Comparison of ENCODE assay signal across 25 cellular contexts in the genomic region with DNA sequence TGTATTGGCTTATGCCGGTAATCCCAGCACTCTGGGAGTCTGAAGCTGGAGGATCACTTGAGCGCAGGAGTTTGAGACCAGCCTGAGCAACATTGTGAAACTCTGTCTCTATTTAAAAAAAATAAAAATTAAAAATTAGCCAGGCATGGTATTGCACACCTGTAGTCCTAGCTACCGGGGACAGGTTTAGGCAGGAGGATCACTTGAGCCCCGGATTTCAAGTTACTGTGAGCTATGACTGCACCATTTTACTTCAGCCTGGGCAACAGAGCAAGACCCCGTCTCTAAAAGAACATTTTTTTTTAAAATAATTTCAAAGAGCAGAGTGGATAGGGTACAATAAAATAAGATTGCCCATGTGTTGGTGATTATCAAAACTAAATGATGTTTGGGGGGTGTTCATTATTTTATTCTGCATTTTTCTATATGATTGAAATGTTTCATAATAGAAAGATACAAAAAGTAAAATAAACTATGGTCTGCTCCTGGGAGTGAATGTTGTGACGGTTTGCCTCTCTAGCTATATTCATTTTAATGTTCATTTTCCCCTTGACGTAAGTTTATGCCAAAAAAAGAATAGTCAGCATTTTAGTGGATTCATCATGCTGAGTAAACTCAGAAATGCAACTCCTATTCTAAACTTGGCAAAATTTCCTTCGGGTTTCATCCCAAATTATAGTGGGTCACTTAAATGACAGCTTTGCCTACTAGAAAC.
DNase-seq lines count a peak whose midpoint lies in the region; ATAC-seq, FAIRE-seq and TF ChIP-seq lines count a peak whose summit lies in the region.
"Had no signal": no experiment of that assay in that cellular context is flagged by ENCODE, and none has a peak within 500 bp of the region (broad histone marks: within the 10 kb centered on the region; RNA-seq: fewer than 3 reads in every experiment).

No MANE protein-coding gene starts in this region.

- WGBS in A549 (ENCODE audit: missing lambda C conversion rate): 77% methylated on average over 8 of the region's 8 CpGs

- CTCF ChIA-PET in A549 (lab: Yijun Ruan, JAX) (no interaction called here), WTC11 (lab: Charles Lee) (no interaction called here)

- H3K4me2 ChIP-seq in A549: peak overlapping the region; percentile 43

- no peak for FAIRE-seq in A549 (lab: Jason Lieb, UNC)

- H3K27ac Mint-ChIP-seq in HFFc6 (peak overlapping the region; percentile 23; the same call in 1 of the 2 replicates), WTC11 (peak overlapping the region; percentile 75)
- H3K27ac Mint-ChIP-seq: activated naive CD8-positive, alpha-beta T cell treated with anti-CD3 and anti-CD28 coated beads for 36 hours; activated T-helper 2 cell treated with anti-CD3 and anti-CD28 coated beads, Interferon-gamma antibody, Interleukin-2, Interleukin-4, amounts not matched to agents 10 μg/mL and 5 μg/mL and 100 μg/mL, durations not matched to agents 14 hours and 24 hours and 36 hours had no signal

- no peak for TF ChIP-seq CTCF in A549 (IDR thresholded peaks at IDR 0.05)
- no peak for TF ChIP-seq CTCF in HFFc6 (IDR thresholded peaks at IDR 0.05)
- no peak for TF ChIP-seq CTCF in WTC11 (IDR thresholded peaks at IDR 0.05)

- TF ChIP-seq EP300 in A549 (IDR thresholded peaks at IDR 0.05): no peak

- peak overlapping the region; percentile 39 to 82; a peak in 5 of 6 replicates for H3K27ac ChIP-seq in A549
- H3K27ac ChIP-seq in iPS-20b (ENCODE audit: low read length): no peak overlapping the region
- no peak overlapping the region for H3K27ac ChIP-seq in caudate nucleus (ENCODE audit: low read depth, low read length)
- H3K27ac ChIP-seq: brain microvascular endothelial cell, esophagus squamous epithelium, upper lobe of right lung, VCaP had no signal

- no peak overlapping the region for H3K4me3 ChIP-seq in A549
- no peak overlapping the region for H3K4me3 ChIP-seq in iPS-20b (ENCODE audit: low read length)
- H3K4me3 ChIP-seq: esophagus squamous epithelium, SJSA1, stomach, upper lobe of right lung had no signal

- H3K36me3 Mint-ChIP-seq in HFFc6 (ENCODE audit: low read depth): no peaks in the 10 kb centered on the region
- H3K36me3 Mint-ChIP-seq in WTC11: no peaks in the 10 kb centered on the region

- DNase-seq in A549 (ENCODE audit: low read depth in 1 of 2, low spot score in 1 of 2): no peak
- no peak for DNase-seq in HFFc6
- DNase-seq in WTC11 (ENCODE audit: low spot score): no peak
- DNase-seq in stimulated activated naive CD8-positive, alpha-beta T cell treated with anti-CD3 and anti-CD28 coated beads, Interleukin-15, Interleukin-2, amounts not matched to agents 100 U/mL and 50 U/mL, for 24 hours: no peak
- no peak for DNase-seq in caudate nucleus (lab: John Stamatoyannopoulos, UW)
- DNase-seq in T1000 (lab: John Stamatoyannopoulos, UW): no peak
- DNase-seq: 8988T; activated CD8-positive, alpha-beta memory T cell treated with anti-CD3 and anti-CD28 coated beads, Interleukin-2, amount 50 U/mL, for 4 hours; activated naive CD8-positive, alpha-beta T cell treated with anti-CD3 and anti-CD28 coated beads for 36 hours; AML-193; brain microvascular endothelial cell; effector memory CD4-positive, alpha-beta T cell; esophagus squamous epithelium; NCI-H345; nucleus accumbens; stimulated activated CD4-positive, alpha-beta T cell treated with anti-CD3 and anti-CD28 coated beads, Interleukin-12 subunit alpha, Interleukin-12 subunit beta, amount 100 ng/mL, for 4 hours; stimulated activated CD4-positive, alpha-beta T cell treated with anti-CD3 and anti-CD28 coated beads, Interleukin-4, amount 100 ng/mL, for 4 hours; T-helper 17 cell; upper lobe of right lung had no signal

- no peak for TF ChIP-seq RAD21 in A549 (conservative IDR thresholded peaks at IDR 0.05 in 1 of 2, IDR thresholded peaks at IDR 0.05 in 1 of 2)

- H3K4me1 ChIP-seq in A549: peaks cover 36% of the 10 kb centered on the region
- H3K4me1 ChIP-seq in iPS-20b (ENCODE audit: insufficient read depth, low read length): peaks cover 29% of the 10 kb centered on the region; the same call in 1 of the 2 replicates

- H3K9ac ChIP-seq in iPS-20b (ENCODE audit: low read depth, low read length): peak overlapping the region; percentile 5; the same call in 1 of the 2 replicates

- H3K9me3 ChIP-seq in A549: no peaks in the 10 kb centered on the region
- no peaks in the 10 kb centered on the region for H3K9me3 ChIP-seq in iPS-20b (ENCODE audit: insufficient read depth, low read depth, low read length)
- H3K9me3 ChIP-seq: esophagus squamous epithelium, SJSA1, stomach, upper lobe of right lung had no signal

- no peak for TF ChIP-seq POLR2A in A549 (IDR thresholded peaks at IDR 0.05; ENCODE audit: low read length)

- no peaks in the 10 kb centered on the region for H3K9me3 Mint-ChIP-seq in HFFc6
- H3K9me3 Mint-ChIP-seq in WTC11: no peaks in the 10 kb centered on the region
- H3K9me3 Mint-ChIP-seq: activated naive CD8-positive, alpha-beta T cell treated with anti-CD3 and anti-CD28 coated beads for 36 hours; activated T-helper 2 cell treated with anti-CD3 and anti-CD28 coated beads, Interferon-gamma antibody, Interleukin-2, Interleukin-4, amounts not matched to agents 10 μg/mL and 5 μg/mL and 100 μg/mL, durations not matched to agents 14 hours and 24 hours and 36 hours had no signal

- POLR2A ChIA-PET in A549 (lab: Yijun Ruan, JAX) (no interaction called here), WTC11 (lab: Charles Lee) (no interaction called here)

- no peak for ATAC-seq in A549
- no peak for ATAC-seq in WTC11
- no peak for ATAC-seq in stimulated activated naive CD8-positive, alpha-beta T cell treated with anti-CD3 and anti-CD28 coated beads, Interleukin-15, Interleukin-2, amounts not matched to agents 100 U/mL and 50 U/mL, for 24 hours
- no peak for ATAC-seq in GM19463 (IDR thresholded peaks at IDR 0.05; ENCODE audit: unreplicated experiment)
- ATAC-seq: T-helper 17 cell, upper lobe of right lung had no signal

- H3K27me3 ChIP-seq in iPS-20b (ENCODE audit: insufficient read depth, low read length): no peaks in the 10 kb centered on the region
- H3K27me3 ChIP-seq: brain microvascular endothelial cell, esophagus squamous epithelium, SJSA1, stomach, upper lobe of right lung had no signal

- no peaks in the 10 kb centered on the region for H3K36me3 ChIP-seq in iPS-20b (ENCODE audit: insufficient read depth, low read depth, low read length)
- H3K36me3 ChIP-seq: brain microvascular endothelial cell, esophagus squamous epithelium, SJSA1, stomach, upper lobe of right lung had no signal

- H3K4me3 Mint-ChIP-seq in HFFc6 (peak overlapping the region; percentile 19; the same call in 1 of the 2 replicates), WTC11 (no peak overlapping the region)
- H3K4me3 Mint-ChIP-seq: activated naive CD8-positive, alpha-beta T cell treated with anti-CD3 and anti-CD28 coated beads for 36 hours; T-helper 17 cell had no signal

- H3K27me3 Mint-ChIP-seq in HFFc6 (ENCODE audit: insufficient read depth) (no peaks in the 10 kb centered on the region), WTC11 (ENCODE audit: low read depth) (no peaks in the 10 kb centered on the region)
- H3K27me3 Mint-ChIP-seq: activated naive CD8-positive, alpha-beta T cell treated with anti-CD3 and anti-CD28 coated beads for 36 hours; T-helper 17 cell had no signal

- H3K4me1 Mint-ChIP-seq in HFFc6 (ENCODE audit: low read depth): peaks cover 42% of the 10 kb centered on the region
- H3K4me1 Mint-ChIP-seq in WTC11: peaks cover 35% of the 10 kb centered on the region
- H3K4me1 Mint-ChIP-seq: activated naive CD8-positive, alpha-beta T cell treated with anti-CD3 and anti-CD28 coated beads for 36 hours; T-helper 17 cell had no signal

TF ChIP-seq in A549, 52 proteins besides CTCF, POLR2A, EP300 and RAD21:
- TF ChIP-seq CHD2 (IDR thresholded peaks at IDR 0.05; ENCODE audit: low read length, partially characterized antibody) (no peak), BHLHE40 (IDR thresholded peaks at IDR 0.05; ENCODE audit: low read depth, low read length) (no peak), RCOR1 (IDR thresholded peaks at IDR 0.05; ENCODE audit: low read depth, low read length) (no peak), MAFK (IDR thresholded peaks at IDR 0.05; ENCODE audit: partially characterized antibody) (peak; percentile 90)
- TF ChIP-seq, protein P1, sequence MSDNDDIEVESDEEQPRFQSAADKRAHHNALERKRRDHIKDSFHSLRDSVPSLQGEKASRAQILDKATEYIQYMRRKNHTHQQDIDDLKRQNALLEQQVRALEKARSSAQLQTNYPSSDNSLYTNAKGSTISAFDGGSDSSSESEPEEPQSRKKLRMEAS (IDR thresholded peaks at IDR 0.05): no peak
- TF ChIP-seq, protein P2, sequence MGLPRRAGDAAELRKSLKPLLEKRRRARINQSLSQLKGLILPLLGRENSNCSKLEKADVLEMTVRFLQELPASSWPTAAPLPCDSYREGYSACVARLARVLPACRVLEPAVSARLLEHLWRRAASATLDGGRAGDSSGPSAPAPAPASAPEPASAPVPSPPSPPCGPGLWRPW (IDR thresholded peaks at IDR 0.05): no peak

TF ChIP-seq in WTC11, 78 proteins besides CTCF, POLR2A, EP300 and RAD21:
- peak; percentile 65; the same call in 1 of the 2 replicates for TF ChIP-seq ZNF121 (CRISPR knock-in tag; IDR thresholded peaks at IDR 0.05)
- TF ChIP-seq ZNF263 (CRISPR knock-in tag; IDR thresholded peaks at IDR 0.05; ENCODE audit: low read depth): no peak

Comparison
In these comparisons a context has a peak if more than half of its experiments do, and no peak if none do; other contexts are left out.
1. H3K27ac ChIP-seq: peak in A549 (2 of 2); none in iPS-20b (single experiment) and caudate nucleus (single experiment).